17 cellular contexts compared by ENCODE assay signal in genomic region chr15:75038948-75039533, GRCh38. TPM values are rescaled to one million over a fixed set of nuclear protein-coding genes. Genes with fewer than 3 reads are reported as not detected.
"Had no signal": no experiment of that assay in that cellular context is flagged by ENCODE, and none has a peak within 500 bp of the region (broad histone marks: within the 10 kb centered on the region; RNA-seq: fewer than 3 reads in every experiment).

No MANE protein-coding gene starts in this region.

- H3K36me3 ChIP-seq: tibial artery had no signal

- FAIRE-seq: small intestine had no signal

- H3K27ac ChIP-seq: tibial artery had no signal

- H3K27me3 ChIP-seq: tibial artery had no signal

- H3K27ac Mint-ChIP-seq: brain had no signal

- DNase-seq: activated CD4-positive, alpha-beta T cell treated with anti-CD3 and anti-CD28 coated beads for 1 hour; activated CD4-positive, alpha-beta T cell treated with anti-CD3 and anti-CD28 coated beads, Interleukin-2, amount 50 U/mL, for 48 hours; activated effector memory CD4-positive, alpha-beta T cell treated with anti-CD3 and anti-CD28 coated beads, Interleukin-2, amount 50 U/mL, for 16 hours; amygdala; cerebellar nuclear complex; foreskin fibroblast; glutamatergic neuron; immature natural killer cell; mucosa of descending colon; naive thymus-derived CD8-positive, alpha-beta T cell; right cardiac atrium; SK-N-SH; small intestine; tibial artery had no signal

- H3K4me3 Mint-ChIP-seq: brain; immature natural killer cell; naive thymus-derived CD8-positive, alpha-beta T cell had no signal

- H3K9me3 Mint-ChIP-seq: activated naive CD4-positive, alpha-beta T cell treated with anti-CD3 and anti-CD28 coated beads, Interleukin-2, amount 50 U/mL, for 72 hours; brain; immature natural killer cell; naive thymus-derived CD8-positive, alpha-beta T cell had no signal

- H3K9me3 ChIP-seq: mucosa of descending colon, SK-N-SH, tibial artery had no signal

- H3K4me3 ChIP-seq: lung, mucosa of descending colon, tibial artery had no signal

- H3K27me3 Mint-ChIP-seq: brain; naive thymus-derived CD8-positive, alpha-beta T cell had no signal

- ATAC-seq: activated naive CD4-positive, alpha-beta T cell treated with anti-CD3 and anti-CD28 coated beads, Interleukin-2, amount 50 U/mL, for 72 hours; mucosa of descending colon; naive thymus-derived CD8-positive, alpha-beta T cell; right cardiac atrium had no signal

RNA-seq across cellular contexts. Expression of gene SCAMP5, which starts 43.7 kb away (rescaled TPM):
- polyA plus RNA-seq: immature natural killer cell had no signal
